In genomic region chr3:170162630-170163029, GRCh38 we compare ENCODE assay signal across 1 cellular context.
TF ChIP-seq lines count a peak whose summit lies in the region.

No MANE protein-coding gene starts in this region.

TF ChIP-seq in HCT116, 20 proteins besides CTCF, POLR2A, EP300 and RAD21:
- TF ChIP-seq POLR2AphosphoS5 (IDR thresholded peaks at IDR 0.05; ENCODE audit: low read depth, low read length), result no peak
- TF ChIP-seq ZFX (IDR thresholded peaks at IDR 0.05), result no peak
- TF ChIP-seq ELF1 (IDR thresholded peaks at IDR 0.05; ENCODE audit: borderline replicate concordance, low read depth), result no peak
- no peak for TF ChIP-seq EGR1 (IDR thresholded peaks at IDR 0.05; ENCODE audit: low read depth)
- no peak for TF ChIP-seq SRF (IDR thresholded peaks at IDR 0.05; ENCODE audit: low read depth)
- TF ChIP-seq YY1 (IDR thresholded peaks at IDR 0.05; ENCODE audit: extremely low read depth, insufficient replicate concordance, low read depth, low read length), result no peak
